ENCODE assay signal across 8 cellular contexts in genomic region chr20:44886828-44887227, GRCh38. TPM values are rescaled to one million over a fixed set of nuclear protein-coding genes. Genes with fewer than 3 reads are reported as not detected.
A peak's percentile ranks its signal among the peaks of the same experiment; 100 is the strongest.
DNase-seq lines count a peak whose midpoint lies in the region; ATAC-seq and TF ChIP-seq lines count a peak whose summit lies in the region.

No MANE protein-coding gene starts in this region.

- TF ChIP-seq CTCF in left ventricle myocardium inferior (IDR thresholded peaks at IDR 0.05; ENCODE audit: borderline replicate concordance) (no peak), breast epithelium (IDR thresholded peaks at IDR 0.05) (no peak), uterus (IDR thresholded peaks at IDR 0.05) (no peak)

- no peaks in the 10 kb centered on the region for H3K9me3 ChIP-seq in left ventricle myocardium inferior (replicated peaks)
- no peaks in the 10 kb centered on the region for H3K9me3 ChIP-seq in breast epithelium
- no peaks in the 10 kb centered on the region for H3K9me3 ChIP-seq in uterus

- peak overlapping the region; percentile 96 for H3K9ac ChIP-seq in mesendoderm (ENCODE audit: low read length)

- H2BK15ac ChIP-seq in mesendoderm (replicated peaks; ENCODE audit: low read depth) = no peak overlapping the region

- H3K4me2 ChIP-seq in mesendoderm (ENCODE audit: low read length) = peak overlapping the region; percentile 95

- H3K36me3 ChIP-seq in left ventricle myocardium inferior (no peaks in the 10 kb centered on the region), breast epithelium (no peaks in the 10 kb centered on the region), mesendoderm (ENCODE audit: control insufficient read depth, insufficient read depth, low read length) (no peaks in the 10 kb centered on the region), uterus (no peaks in the 10 kb centered on the region)

- no peak for ATAC-seq in Right ventricle myocardium inferior
- ATAC-seq in GM18870 (IDR thresholded peaks at IDR 0.05; ENCODE audit: unreplicated experiment) = no peak

- WGBS in mesendoderm (ENCODE audit: extremely low coverage, insufficient coverage, low lambda C conversion rate) = no CpG with 5 or more reads among the region's 2 CpGs

- H3K4me3 ChIP-seq in left ventricle myocardium inferior (peak overlapping the region; percentile 93), breast epithelium (peak overlapping the region; percentile 96 to 98 (median 97)), mesendoderm (ENCODE audit: low read length) (peak overlapping the region; percentile 45), uterus (peak overlapping the region; percentile 94 to 99)

- H3K4ac ChIP-seq in mesendoderm (ENCODE audit: low read depth, low read length) = no peak overlapping the region

- H4K5ac ChIP-seq in mesendoderm (ENCODE audit: low read length) = no peak overlapping the region

- no peak overlapping the region for H2AK5ac ChIP-seq in mesendoderm (ENCODE audit: low read length)

- DNase-seq in left ventricle myocardium inferior (no peak), Right ventricle myocardium inferior (ENCODE audit: missing footprints) (no peak), breast epithelium (ENCODE audit: low spot score in 2 of 2) (no peak), mesendoderm (no peak), uterus (no peak), posterior cingulate gyrus (no peak), NCI-H2171 (lab: John Stamatoyannopoulos, UW) (no peak)

- H3K4me1 ChIP-seq in left ventricle myocardium inferior = peaks cover 73% of the 10 kb centered on the region
- H3K4me1 ChIP-seq in breast epithelium = peaks cover 0 to 13% of the 10 kb centered on the region in 2 donors
- H3K4me1 ChIP-seq in mesendoderm (ENCODE audit: control insufficient read depth, low read depth, low read length) = peaks cover 2% of the 10 kb centered on the region
- H3K4me1 ChIP-seq in uterus = peaks cover 0 to 16% of the 10 kb centered on the region in 2 donors

- H3K27me3 ChIP-seq in left ventricle myocardium inferior (ENCODE audit: low read depth) = no peaks in the 10 kb centered on the region
- no peaks in the 10 kb centered on the region for H3K27me3 ChIP-seq in breast epithelium
- H3K27me3 ChIP-seq in mesendoderm (ENCODE audit: insufficient read depth, low read length, poor library complexity) = no peaks in the 10 kb centered on the region
- H3K27me3 ChIP-seq in uterus = no peaks in the 10 kb centered on the region

- TF ChIP-seq POLR2A in breast epithelium (IDR thresholded peaks at IDR 0.05) = no peak
- no peak for TF ChIP-seq POLR2A in uterus (IDR thresholded peaks at IDR 0.05)

- peak overlapping the region; percentile 95 for H3K56ac ChIP-seq in mesendoderm (ENCODE audit: low read length)

- H3K79me1 ChIP-seq in mesendoderm (ENCODE audit: low read length) = peaks cover 1% of the 10 kb centered on the region

- no peak overlapping the region for H4K8ac ChIP-seq in mesendoderm (ENCODE audit: low read depth, low read length)

- H2BK120ac ChIP-seq in mesendoderm (ENCODE audit: low read depth, low read length) = no peak overlapping the region

- intact Hi-C loops in left ventricle myocardium inferior (cut with micrococcal nuclease) = no loop called here
- intact Hi-C loops in Right ventricle myocardium inferior (cut with DNase I) = loop anchor here (5.0 kb wide), 1 partner anchor 75 kb away; the partner anchor contains the start of gene TOMM34
- intact Hi-C loops in breast epithelium (cut with DNase I; ENCODE audit: low total_unique reads) = loop anchor here (5.0 kb wide), 1 partner anchor 675 kb away; the partner anchor contains the start of gene OSER1
- intact Hi-C loops in uterus (cut with DNase I; ENCODE audit: low total_unique reads) = loop anchor here (10.0 kb wide), 1 partner anchor 78 kb away; the partner anchor contains the start of genes STK4 and TOMM34
- intact Hi-C loops in posterior cingulate gyrus (cut with DNase I) = no loop called here

- no peak overlapping the region for H3K18ac ChIP-seq in mesendoderm (ENCODE audit: low read length)

- H2BK5ac ChIP-seq in mesendoderm (ENCODE audit: low read length) = no peak overlapping the region

- H3K79me2 ChIP-seq in mesendoderm (ENCODE audit: control insufficient read depth, insufficient read depth, low read length) = peaks cover 57% of the 10 kb centered on the region

- H3K23ac ChIP-seq in mesendoderm (ENCODE audit: low read length) = no peak overlapping the region

- H3K27ac ChIP-seq in left ventricle myocardium inferior (replicated peaks) (peak overlapping the region; percentile 99), breast epithelium (peak overlapping the region in 1 of 2 donors; percentile 97), mesendoderm (ENCODE audit: low read depth, low read length) (no peak overlapping the region), uterus (peak overlapping the region in 1 of 2 donors; percentile 93)

RNA-seq across cellular contexts. Expression of gene YWHAB, which starts 1.3 kb away (rescaled TPM):
- total RNA-seq in left ventricle myocardium inferior (106 TPM), Right ventricle myocardium inferior (110 TPM), breast epithelium (100 to 1,000 TPM; 125 to 155 (median 139) TPM), uterus (100 to 1,000 TPM in 2 of 4 donors, 10 to 100 TPM in 2; 54.3 to 131 (median 108) TPM)
- 300 TPM for polyA plus RNA-seq in mesendoderm (2013, experiment 1 of 2)
- polyA plus RNA-seq in mesendoderm (2013, experiment 2 of 2) = 307 TPM

RNA-seq across cellular contexts. Expression of gene PABPC1L, which starts 23.0 kb away (rescaled TPM):
- total RNA-seq in left ventricle myocardium inferior = 2.4 TPM
- 2.3 TPM for total RNA-seq in Right ventricle myocardium inferior
- total RNA-seq in breast epithelium = 10 to 100 TPM in 2 of 3 donors, 1 to 10 TPM in 1; 6.9 to 55.3 (median 28.8) TPM
- 35.6 TPM for polyA plus RNA-seq in mesendoderm (2013, experiment 1 of 2)
- polyA plus RNA-seq in mesendoderm (2013, experiment 2 of 2) = 37.3 TPM
- total RNA-seq in uterus = 10 to 100 TPM in 2 of 4 donors, under 1 TPM in 1, not detected in 1; 0.59 to 17.3 (median 12.9) TPM

Comparison
In these comparisons a context has a peak if more than half of its experiments do, and no peak if none do; other contexts are left out.
1. intact Hi-C loops: an anchor here in Right ventricle myocardium inferior (5.0 kb wide), breast epithelium (5.0 kb wide) and uterus (10.0 kb wide); none called in left ventricle myocardium inferior and posterior cingulate gyrus.
2. H3K4me3 ChIP-seq: peak in every context shown above with its lines; median percentile 97 in breast epithelium; 96 in uterus; 93 in left ventricle myocardium inferior; 45 in mesendoderm.